In genomic region chr2:74429487-74430451, GRCh38 we compare ENCODE assay signal across 1 cellular context.
A peak's percentile ranks its signal among the peaks of the same experiment; 100 is the strongest.
TF ChIP-seq lines count a peak whose summit lies in the region.

No MANE protein-coding gene starts in this region.

TF ChIP-seq in HepG2, 621 proteins besides CTCF, POLR2A, EP300 and RAD21 (continued from another document and continues in another):
- TF ChIP-seq EHMT2 (IDR thresholded peaks at IDR 0.05; ENCODE audit: borderline replicate concordance, low read depth, low read length) (peak; percentile 63; the same call in 1 of the 2 replicates), ZSCAN21 (CRISPR knock-in tag; IDR thresholded peaks at IDR 0.05; ENCODE audit: borderline replicate concordance) (peak; percentile 64; the same call in 1 of the 2 replicates), ZNF367 (CRISPR knock-in tag; IDR thresholded peaks at IDR 0.05; ENCODE audit: borderline replicate concordance) (no peak), ZNF431 (CRISPR knock-in tag; IDR thresholded peaks at IDR 0.05; ENCODE audit: borderline replicate concordance, low read depth) (no peak), TEAD3 (CRISPR knock-in tag; optimal IDR thresholded peaks at IDR 0.05; ENCODE audit: borderline replicate concordance) (peak; percentile 93), RBM22 (optimal IDR thresholded peaks at IDR 0.05; ENCODE audit: low read length) (peak; percentile 91), ZNF670 (CRISPR knock-in tag; IDR thresholded peaks at IDR 0.05; ENCODE audit: borderline replicate concordance) (peak; percentile 56; the same call in 1 of the 2 replicates), ZNF713 (CRISPR knock-in tag; IDR thresholded peaks at IDR 0.05) (0 out of 2 replicates have a peak, but pooled peaks have one; percentile 26), ZNF20 (CRISPR knock-in tag; IDR thresholded peaks at IDR 0.05) (no peak), ZNF720 (CRISPR knock-in tag; IDR thresholded peaks at IDR 0.05) (no peak), SALL1 (CRISPR knock-in tag; IDR thresholded peaks at IDR 0.05) (peak; percentile 92), ZBED4 (CRISPR knock-in tag; IDR thresholded peaks at IDR 0.05; ENCODE audit: borderline replicate concordance) (peak; percentile 56; the same call in 1 of the 2 replicates), ZKSCAN8 (CRISPR knock-in tag; IDR thresholded peaks at IDR 0.05; ENCODE audit: borderline replicate concordance) (peak; percentile 65; the same call in 1 of the 2 replicates), SKI (IDR thresholded peaks at IDR 0.05; ENCODE audit: partially characterized antibody) (peak; percentile 69), TAF15 (IDR thresholded peaks at IDR 0.05; ENCODE audit: low read depth, low read length, poor library complexity, severe bottlenecking) (peak; percentile 66), TARDBP (CRISPR knock-in tag; IDR thresholded peaks at IDR 0.05) (peak; percentile 84), RNF2 (conservative IDR thresholded peaks at IDR 0.05; ENCODE audit: low read depth) (no peak), ZNF160 (CRISPR knock-in tag; IDR thresholded peaks at IDR 0.05) (0 out of 2 replicates have a peak, but pooled peaks have one; percentile 47), ZBTB2 (CRISPR knock-in tag; IDR thresholded peaks at IDR 0.05; ENCODE audit: low read depth) (no peak), MZF1 (CRISPR knock-in tag; IDR thresholded peaks at IDR 0.05; ENCODE audit: borderline replicate concordance) (no peak), KDM1A (CRISPR knock-in tag; IDR thresholded peaks at IDR 0.05) (0 out of 2 replicates have a peak, but pooled peaks have one; percentile 31), ISX (CRISPR knock-in tag; conservative IDR thresholded peaks at IDR 0.05) (no peak), BATF2 (CRISPR knock-in tag; IDR thresholded peaks at IDR 0.05) (no peak), ZMYM2 (CRISPR knock-in tag; IDR thresholded peaks at IDR 0.05) (peak; percentile 79; the same call in 1 of the 2 replicates), NFE2L1 (CRISPR knock-in tag; IDR thresholded peaks at IDR 0.05; ENCODE audit: borderline replicate concordance) (no peak; the same call in 1 of the 2 replicates), SIN3B (IDR thresholded peaks at IDR 0.05; ENCODE audit: low read length) (no peak), ISL2 (CRISPR knock-in tag; IDR thresholded peaks at IDR 0.05) (peak; percentile 33; the same call in 1 of the 2 replicates), UBTF (CRISPR knock-in tag; IDR thresholded peaks at IDR 0.05) (peak; percentile 77), HBP1 (CRISPR knock-in tag; IDR thresholded peaks at IDR 0.05; ENCODE audit: low read depth) (0 out of 2 replicates have a peak, but pooled peaks have one; percentile 10), MIER3 (CRISPR knock-in tag; IDR thresholded peaks at IDR 0.05; ENCODE audit: borderline replicate concordance) (0 out of 2 replicates have a peak, but pooled peaks have one; percentile 36), RARA (CRISPR knock-in tag; IDR thresholded peaks at IDR 0.05) (peak; percentile 50), PRDM10 (CRISPR knock-in tag; IDR thresholded peaks at IDR 0.05; ENCODE audit: low read depth) (no peak), ZNF33B (CRISPR knock-in tag; IDR thresholded peaks at IDR 0.05) (peak; percentile 55; the same call in 1 of the 2 replicates), ZNF614 (CRISPR knock-in tag; IDR thresholded peaks at IDR 0.05; ENCODE audit: borderline replicate concordance) (peak; percentile 79; the same call in 1 of the 2 replicates)
- TF ChIP-seq, protein P1, sequence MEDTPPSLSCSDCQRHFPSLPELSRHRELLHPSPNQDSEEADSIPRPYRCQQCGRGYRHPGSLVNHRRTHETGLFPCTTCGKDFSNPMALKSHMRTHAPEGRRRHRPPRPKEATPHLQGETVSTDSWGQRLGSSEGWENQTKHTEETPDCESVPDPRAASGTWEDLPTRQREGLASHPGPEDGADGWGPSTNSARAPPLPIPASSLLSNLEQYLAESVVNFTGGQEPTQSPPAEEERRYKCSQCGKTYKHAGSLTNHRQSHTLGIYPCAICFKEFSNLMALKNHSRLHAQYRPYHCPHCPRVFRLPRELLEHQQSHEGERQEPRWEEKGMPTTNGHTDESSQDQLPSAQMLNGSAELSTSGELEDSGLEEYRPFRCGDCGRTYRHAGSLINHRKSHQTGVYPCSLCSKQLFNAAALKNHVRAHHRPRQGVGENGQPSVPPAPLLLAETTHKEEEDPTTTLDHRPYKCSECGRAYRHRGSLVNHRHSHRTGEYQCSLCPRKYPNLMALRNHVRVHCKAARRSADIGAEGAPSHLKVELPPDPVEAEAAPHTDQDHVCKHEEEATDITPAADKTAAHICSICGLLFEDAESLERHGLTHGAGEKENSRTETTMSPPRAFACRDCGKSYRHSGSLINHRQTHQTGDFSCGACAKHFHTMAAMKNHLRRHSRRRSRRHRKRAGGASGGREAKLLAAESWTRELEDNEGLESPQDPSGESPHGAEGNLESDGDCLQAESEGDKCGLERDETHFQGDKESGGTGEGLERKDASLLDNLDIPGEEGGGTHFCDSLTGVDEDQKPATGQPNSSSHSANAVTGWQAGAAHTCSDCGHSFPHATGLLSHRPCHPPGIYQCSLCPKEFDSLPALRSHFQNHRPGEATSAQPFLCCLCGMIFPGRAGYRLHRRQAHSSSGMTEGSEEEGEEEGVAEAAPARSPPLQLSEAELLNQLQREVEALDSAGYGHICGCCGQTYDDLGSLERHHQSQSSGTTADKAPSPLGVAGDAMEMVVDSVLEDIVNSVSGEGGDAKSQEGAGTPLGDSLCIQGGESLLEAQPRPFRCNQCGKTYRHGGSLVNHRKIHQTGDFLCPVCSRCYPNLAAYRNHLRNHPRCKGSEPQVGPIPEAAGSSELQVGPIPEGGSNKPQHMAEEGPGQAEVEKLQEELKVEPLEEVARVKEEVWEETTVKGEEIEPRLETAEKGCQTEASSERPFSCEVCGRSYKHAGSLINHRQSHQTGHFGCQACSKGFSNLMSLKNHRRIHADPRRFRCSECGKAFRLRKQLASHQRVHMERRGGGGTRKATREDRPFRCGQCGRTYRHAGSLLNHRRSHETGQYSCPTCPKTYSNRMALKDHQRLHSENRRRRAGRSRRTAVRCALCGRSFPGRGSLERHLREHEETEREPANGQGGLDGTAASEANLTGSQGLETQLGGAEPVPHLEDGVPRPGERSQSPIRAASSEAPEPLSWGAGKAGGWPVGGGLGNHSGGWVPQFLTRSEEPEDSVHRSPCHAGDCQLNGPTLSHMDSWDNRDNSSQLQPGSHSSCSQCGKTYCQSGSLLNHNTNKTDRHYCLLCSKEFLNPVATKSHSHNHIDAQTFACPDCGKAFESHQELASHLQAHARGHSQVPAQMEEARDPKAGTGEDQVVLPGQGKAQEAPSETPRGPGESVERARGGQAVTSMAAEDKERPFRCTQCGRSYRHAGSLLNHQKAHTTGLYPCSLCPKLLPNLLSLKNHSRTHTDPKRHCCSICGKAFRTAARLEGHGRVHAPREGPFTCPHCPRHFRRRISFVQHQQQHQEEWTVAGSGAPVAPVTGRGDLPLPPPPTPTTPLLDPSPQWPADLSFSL (CRISPR knock-in tag; IDR thresholded peaks at IDR 0.05), result peak; percentile 15; the same call in 1 of the 2 replicates
- TF ChIP-seq, protein P2, sequence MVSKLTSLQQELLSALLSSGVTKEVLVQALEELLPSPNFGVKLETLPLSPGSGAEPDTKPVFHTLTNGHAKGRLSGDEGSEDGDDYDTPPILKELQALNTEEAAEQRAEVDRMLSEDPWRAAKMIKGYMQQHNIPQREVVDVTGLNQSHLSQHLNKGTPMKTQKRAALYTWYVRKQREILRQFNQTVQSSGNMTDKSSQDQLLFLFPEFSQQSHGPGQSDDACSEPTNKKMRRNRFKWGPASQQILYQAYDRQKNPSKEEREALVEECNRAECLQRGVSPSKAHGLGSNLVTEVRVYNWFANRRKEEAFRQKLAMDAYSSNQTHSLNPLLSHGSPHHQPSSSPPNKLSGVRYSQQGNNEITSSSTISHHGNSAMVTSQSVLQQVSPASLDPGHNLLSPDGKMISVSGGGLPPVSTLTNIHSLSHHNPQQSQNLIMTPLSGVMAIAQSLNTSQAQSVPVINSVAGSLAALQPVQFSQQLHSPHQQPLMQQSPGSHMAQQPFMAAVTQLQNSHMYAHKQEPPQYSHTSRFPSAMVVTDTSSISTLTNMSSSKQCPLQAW (CRISPR knock-in tag; IDR thresholded peaks at IDR 0.05), result peak; percentile 82
